ENCODE assay signal across 1 cellular context in genomic region chr2:159637237-159637636, GRCh38.
TF ChIP-seq lines count a peak whose summit lies in the region.

No MANE protein-coding gene starts in this region.

TF ChIP-seq in HCT116, 20 proteins besides CTCF, POLR2A, EP300 and RAD21 (continued from another document):
- TF ChIP-seq TCF7L2 (IDR thresholded peaks at IDR 0.05; ENCODE audit: borderline replicate concordance, extremely low read depth, insufficient read depth, insufficient read length), result no peak
